ENCODE assay signal across 16 cellular contexts in genomic region chr2:69280017-69280671, GRCh38.
"Had no signal": no experiment of that assay in that cellular context is flagged by ENCODE, and none has a peak within 500 bp of the region (broad histone marks: within the 10 kb centered on the region; RNA-seq: fewer than 3 reads in every experiment).

No MANE protein-coding gene starts in this region.

- H3K36me3 Mint-ChIP-seq: activated naive CD4-positive, alpha-beta T cell treated with anti-CD3 and anti-CD28 coated beads, Interleukin-2, amount 50 U/mL, for 72 hours; naive B cell; stimulated activated memory B cell treated with anti-CD40 and anti-IgM and Interleukin-4, amounts not matched to agents 10 μg/mL and 1 μg/mL and 100 μg/mL, for 72 hours had no signal

- DNase-seq: activated CD4-positive, alpha-beta memory T cell treated with anti-CD3 and anti-CD28 coated beads, Interleukin-2, amount 10 ng/mL, durations not matched to agents 7 days and 5 days; activated CD4-positive, CD25-positive, alpha-beta regulatory T cell treated with anti-CD3 and anti-CD28 coated beads, Interleukin-2, amount 50 U/mL, for 72 hours; activated T-cell treated with anti-CD3 and anti-CD28 coated beads, Interleukin-2, amount 50 U/mL, for 24 hours; dorsolateral prefrontal cortex; erythroblast; hippocampal formation; lower lobe of right lung; midbrain; naive B cell; pancreas; stimulated activated CD4-positive, alpha-beta T cell treated with anti-CD3 and anti-CD28 coated beads, Interleukin-2, amount 100 ng/mL, for 48 hours; thyroid gland had no signal

- H3K27ac ChIP-seq: cardiac muscle cell, dorsolateral prefrontal cortex, lower lobe of right lung, pancreas, thyroid gland, vagina had no signal

- H3K36me3 ChIP-seq: cardiac muscle cell, lower lobe of right lung, pancreas, thyroid gland, vagina had no signal

- H3K9me3 ChIP-seq: lower lobe of right lung, pancreas, thyroid gland, vagina had no signal

- H3K27ac Mint-ChIP-seq: activated CD4-positive, alpha-beta memory T cell treated with anti-CD3 and anti-CD28 coated beads, Interleukin-2, amount 10 ng/mL, durations not matched to agents 7 days and 5 days; activated naive CD4-positive, alpha-beta T cell treated with anti-CD3 and anti-CD28 coated beads, Interleukin-2, amount 50 U/mL, for 72 hours; activated T-cell treated with anti-CD3 and anti-CD28 coated beads, Interleukin-2, amount 50 U/mL, for 24 hours; naive B cell; stimulated activated memory B cell treated with anti-CD40 and anti-IgM and Interleukin-4, amounts not matched to agents 10 μg/mL and 1 μg/mL and 100 μg/mL, for 72 hours had no signal

- H3K4me1 Mint-ChIP-seq: activated CD4-positive, alpha-beta memory T cell treated with anti-CD3 and anti-CD28 coated beads, Interleukin-2, amount 10 ng/mL, durations not matched to agents 7 days and 5 days; naive B cell; stimulated activated memory B cell treated with anti-CD40 and anti-IgM and Interleukin-4, amounts not matched to agents 10 μg/mL and 1 μg/mL and 100 μg/mL, for 72 hours had no signal

- H3K4me3 Mint-ChIP-seq: activated CD4-positive, alpha-beta memory T cell treated with anti-CD3 and anti-CD28 coated beads, Interleukin-2, amount 10 ng/mL, durations not matched to agents 7 days and 5 days; activated T-cell treated with anti-CD3 and anti-CD28 coated beads, Interleukin-2, amount 50 U/mL, for 24 hours; naive B cell; stimulated activated memory B cell treated with anti-CD40 and anti-IgM and Interleukin-4, amounts not matched to agents 10 μg/mL and 1 μg/mL and 100 μg/mL, for 72 hours had no signal

- H3K4me3 ChIP-seq: cardiac muscle cell, dorsolateral prefrontal cortex, lower lobe of right lung, pancreas, thyroid gland, vagina had no signal

- H3K9me3 Mint-ChIP-seq: activated CD4-positive, alpha-beta memory T cell treated with anti-CD3 and anti-CD28 coated beads, Interleukin-2, amount 10 ng/mL, durations not matched to agents 7 days and 5 days; activated naive CD4-positive, alpha-beta T cell treated with anti-CD3 and anti-CD28 coated beads, Interleukin-2, amount 50 U/mL, for 72 hours; activated T-cell treated with anti-CD3 and anti-CD28 coated beads, Interleukin-2, amount 50 U/mL, for 24 hours; stimulated activated memory B cell treated with anti-CD40 and anti-IgM and Interleukin-4, amounts not matched to agents 10 μg/mL and 1 μg/mL and 100 μg/mL, for 72 hours had no signal

- ATAC-seq: activated naive CD4-positive, alpha-beta T cell treated with anti-CD3 and anti-CD28 coated beads, Interleukin-2, amount 50 U/mL, for 72 hours; lower lobe of right lung; pancreas; stimulated activated memory B cell treated with anti-CD40 and anti-IgM and Interleukin-4, amounts not matched to agents 10 μg/mL and 1 μg/mL and 100 μg/mL, for 72 hours had no signal

- H3K4me1 ChIP-seq: lower lobe of right lung, pancreas, thyroid gland, vagina had no signal

- H3K27me3 ChIP-seq: cardiac muscle cell, dorsolateral prefrontal cortex, pancreas, thyroid gland, vagina had no signal
